ENCODE assay signal across 16 cellular contexts in the genomic region with DNA sequence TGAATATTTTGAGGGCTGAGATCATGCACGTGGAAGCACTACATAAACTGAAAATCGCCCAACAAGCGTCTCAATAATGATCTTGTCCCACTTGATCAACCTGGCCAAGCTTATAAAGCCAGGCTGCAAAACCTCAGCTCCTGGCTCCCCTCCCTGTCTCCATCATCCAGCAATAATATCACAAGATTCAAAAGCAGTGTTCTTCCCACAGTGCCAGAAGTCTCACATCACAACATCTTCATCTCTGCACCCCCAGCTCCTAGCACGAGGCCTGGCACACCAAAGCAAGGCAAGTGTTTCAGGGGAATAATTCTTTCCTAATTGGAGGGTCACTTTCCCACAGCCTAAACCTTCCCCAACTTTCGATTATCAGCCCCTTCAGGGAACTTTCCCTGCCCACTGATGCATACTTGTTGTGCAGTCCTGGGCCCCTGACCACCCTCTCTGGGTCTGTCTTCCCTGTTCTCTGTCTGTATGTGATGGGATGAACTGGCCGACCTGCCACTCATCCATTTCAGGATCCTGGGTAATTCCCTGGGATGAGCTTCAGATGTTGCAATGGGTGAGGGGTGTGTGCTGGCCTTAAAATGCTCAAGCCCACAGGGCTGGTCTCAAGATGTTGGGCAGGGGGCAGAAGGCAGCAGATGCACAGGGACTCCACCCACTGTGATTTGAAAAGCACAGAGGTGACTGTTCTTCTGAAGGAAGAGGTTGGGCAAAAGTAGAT.
"Had no signal": no experiment of that assay in that cellular context is flagged by ENCODE, and none has a peak within 500 bp of the region (broad histone marks: within the 10 kb centered on the region; RNA-seq: fewer than 3 reads in every experiment).

No MANE protein-coding gene starts in this region.

- H3K4me3 ChIP-seq: adrenal gland, lower lobe of right lung, thyroid gland had no signal

- H3K27me3 ChIP-seq: adrenal gland, thyroid gland had no signal

- H3K36me3 ChIP-seq: adrenal gland, lower lobe of right lung, thyroid gland had no signal

- H3K9me3 ChIP-seq: adrenal gland, lower lobe of right lung, thyroid gland had no signal

- ATAC-seq: left cardiac atrium; lower lobe of right lung; naive thymus-derived CD8-positive, alpha-beta T cell had no signal

- H3K4me1 ChIP-seq: adrenal gland had no signal

- DNase-seq: activated CD4-positive, alpha-beta T cell treated with anti-CD3 and anti-CD28 coated beads, Interleukin-2, amount 50 U/mL, for 1 hour; activated naive CD4-positive, alpha-beta T cell treated with anti-CD3 and anti-CD28 coated beads for 36 hours; dermis blood vessel endothelial cell; erythroblast; hypothalamus; immature natural killer cell; left cardiac atrium; lower lobe of right lung; occipital lobe; SHP77 treated with DMSO at 0.1 percent for 48 hours; stimulated activated CD4-positive, alpha-beta T cell treated with anti-CD3 and anti-CD28 coated beads, Interleukin-15, amount 100 ng/mL, for 24 hours; stimulated activated CD4-positive, alpha-beta T cell treated with anti-CD3 and anti-CD28 coated beads, Interleukin-4, amount 100 ng/mL, for 24 hours; T-helper 2 cell; thyroid gland had no signal

- H3K27ac ChIP-seq: adrenal gland, lower lobe of right lung, thyroid gland had no signal
